25 cellular contexts compared by ENCODE assay signal in genomic region chr6:168105813-168106660, GRCh38. TPM values are rescaled to one million over a fixed set of nuclear protein-coding genes. Genes with fewer than 3 reads are reported as not detected.
DNase-seq lines count a peak whose midpoint lies in the region; ATAC-seq and TF ChIP-seq lines count a peak whose summit lies in the region.
"Had no signal": no experiment of that assay in that cellular context is flagged by ENCODE, and none has a peak within 500 bp of the region (broad histone marks: within the 10 kb centered on the region; RNA-seq: fewer than 3 reads in every experiment).

No MANE protein-coding gene starts in this region.

- no peak for TF ChIP-seq CTCF in HEK293 (tag by site-specific recombination; IDR thresholded peaks at IDR 0.05)

- peaks cover 7% of the 10 kb centered on the region for H3K27me3 ChIP-seq in trophoblast cell (ENCODE audit: insufficient read depth, low read length)
- H3K27me3 ChIP-seq: BE2C, MG63 had no signal

- H2AFZ ChIP-seq in trophoblast cell (ENCODE audit: insufficient read depth, low read length, poor library complexity): no peak overlapping the region

- no peak overlapping the region for H4K8ac ChIP-seq in trophoblast cell (ENCODE audit: low read depth, low read length)

- H3K36me3 ChIP-seq in HEK293 (ENCODE audit: control insufficient read depth in 2 of 2, insufficient read depth in 1 of 2, low read length in 2 of 2) (no peaks in the 10 kb centered on the region), trophoblast cell (ENCODE audit: control insufficient read depth in 1 of 2, insufficient read depth in 2 of 2, low read length in 2 of 2) (no peaks in the 10 kb centered on the region)
- H3K36me3 ChIP-seq: BE2C, heart right ventricle, MG63, stomach, WERI-Rb-1 had no signal

- CTCF ChIA-PET in HEK293 (lab: Yijun Ruan, JAX) (interaction anchor here (0.6 to 1.0 kb wide), 2 partner anchors 12 to 212 kb away, joined by 3 read pairs; no protein-coding TSS in a partner anchor), T-cell (lab: Charles Lee) (interaction anchor here in 1 of 2 donors (0.7 kb wide), 1 partner anchor 714 kb away, joined by 3 read pairs; no protein-coding TSS in a partner anchor)

- no peak overlapping the region for H3K4ac ChIP-seq in trophoblast cell (ENCODE audit: low read depth, low read length)

- no peaks in the 10 kb centered on the region for H3K36me3 Mint-ChIP-seq in T-cell

- ATAC-seq in stimulated activated naive CD8-positive, alpha-beta T cell treated with anti-CD3 and anti-CD28 coated beads, Interleukin-15, Interleukin-2, amounts not matched to agents 100 U/mL and 50 U/mL, for 24 hours: no peak
- no peak for ATAC-seq in T-cell (replicated peaks in 1 of 4)

- WGBS in trophoblast cell (ENCODE audit: extremely low coverage, insufficient coverage, insufficient read length): no CpG with 5 or more reads among the region's 12 CpGs

- H2BK12ac ChIP-seq in trophoblast cell (ENCODE audit: low read length): no peak overlapping the region

- H3K23ac ChIP-seq in trophoblast cell (ENCODE audit: low read length): no peak overlapping the region

- no peak overlapping the region for H2BK5ac ChIP-seq in trophoblast cell (ENCODE audit: low read depth, low read length, poor library complexity)

- no peaks in the 10 kb centered on the region for H3K79me2 ChIP-seq in trophoblast cell (ENCODE audit: control insufficient read depth, insufficient read depth, low read length, poor library complexity)

- H3K14ac ChIP-seq in trophoblast cell (ENCODE audit: low read length): no peak overlapping the region

- POLR2A ChIA-PET in HEK293 (lab: Yijun Ruan, JAX) (no interaction called here), T-cell (lab: Charles Lee) (no interaction called here)

- H3K9ac ChIP-seq in trophoblast cell (ENCODE audit: low read length): no peak overlapping the region

- no peak overlapping the region for H3K27ac ChIP-seq in HEK293 (ENCODE audit: extremely low read depth, low read depth, low read length)
- H3K27ac ChIP-seq in trophoblast cell (ENCODE audit: low read depth, low read length): no peak overlapping the region
- H3K27ac ChIP-seq: heart right ventricle, stomach, WERI-Rb-1 had no signal

- H4K12ac ChIP-seq in trophoblast cell (ENCODE audit: low read depth, low read length): no peak overlapping the region

- H3K4me3 ChIP-seq in HEK293 (ENCODE audit: low read depth, low read length) (no peak overlapping the region), trophoblast cell (ENCODE audit: low read depth, low read length) (no peak overlapping the region)
- H3K4me3 ChIP-seq: heart right ventricle, MG63, stomach had no signal

- no peak overlapping the region for H2BK120ac ChIP-seq in trophoblast cell (ENCODE audit: insufficient read depth, low read length, poor library complexity)

- DNase-seq in NCI-H510A (lab: John Stamatoyannopoulos, UW): peak; percentile 36
- DNase-seq in erythroblast (lab: John Stamatoyannopoulos, UW): peak; percentile 75 to 92
- peak; percentile 93 to 95 for DNase-seq in trophoblast cell
- no peak for DNase-seq in stimulated activated naive CD8-positive, alpha-beta T cell treated with anti-CD3 and anti-CD28 coated beads, Interleukin-15, Interleukin-2, amounts not matched to agents 100 U/mL and 50 U/mL, for 24 hours
- no peak for DNase-seq in superior temporal gyrus (ENCODE audit: extremely low spot score)
- no peak for DNase-seq in islet precursor cell
- DNase-seq in T-cell: no peak
- DNase-seq: activated CD4-positive, alpha-beta T cell treated with anti-CD3 and anti-CD28 coated beads, Interleukin-2, amount 50 U/mL, for 48 hours; activated naive CD4-positive, alpha-beta T cell; activated T-cell treated with anti-CD3 and anti-CD28 coated beads for 4 hours; amygdala; BE2C; effector memory CD4-positive, alpha-beta T cell; heart right ventricle; mammary epithelial cell; MG63; NCI-H146; NCI-H446 treated with DMSO at 0.1 percent for 48 hours; Right ventricle myocardium superior; stimulated activated CD4-positive, alpha-beta T cell treated with anti-CD3 and anti-CD28 coated beads, Interleukin-2, amount 100 ng/mL, for 48 hours; stomach; WERI-Rb-1 had no signal

- no peaks in the 10 kb centered on the region for H3K4me1 ChIP-seq in HEK293 (ENCODE audit: control insufficient read depth, insufficient read depth, low read length)
- H3K4me1 ChIP-seq in trophoblast cell (ENCODE audit: control insufficient read depth in 1 of 2, insufficient read depth in 2 of 2, low read length in 2 of 2): no peaks in the 10 kb centered on the region
- H3K4me1 ChIP-seq: BE2C had no signal

- H3K4me2 ChIP-seq in trophoblast cell (ENCODE audit: low read length): no peak overlapping the region

- H3K27ac Mint-ChIP-seq in T-cell: no peak overlapping the region
- H3K27ac Mint-ChIP-seq: T-helper 1 cell treated with Interleukin-12 subunit alpha and Interleukin-12 subunit beta and Interleukin-4 antibody, amounts not matched to agents 30 μg/mL and 1 μg/mL, for 36 hours had no signal

- TF ChIP-seq POLR2A in erythroblast (IDR thresholded peaks at IDR 0.05; ENCODE audit: low read length): no peak

- H3K4me1 Mint-ChIP-seq in T-cell: no peaks in the 10 kb centered on the region

- no peak overlapping the region for H3K4me3 Mint-ChIP-seq in T-cell
- H3K4me3 Mint-ChIP-seq: T-helper 1 cell treated with Interleukin-12 subunit alpha and Interleukin-12 subunit beta and Interleukin-4 antibody, amounts not matched to agents 30 μg/mL and 1 μg/mL, for 36 hours had no signal

- H3K9me3 Mint-ChIP-seq in T-cell: no peaks in the 10 kb centered on the region
- H3K9me3 Mint-ChIP-seq: T-helper 1 cell treated with Interleukin-12 subunit alpha and Interleukin-12 subunit beta and Interleukin-4 antibody, amounts not matched to agents 30 μg/mL and 1 μg/mL, for 36 hours had no signal

- no peak overlapping the region for H2AK5ac ChIP-seq in trophoblast cell (ENCODE audit: low read length)

- H3K9me3 ChIP-seq in HEK293 (ENCODE audit: control insufficient read depth, insufficient read depth, low read depth, low read length) (no peaks in the 10 kb centered on the region), trophoblast cell (ENCODE audit: insufficient read depth, low read depth, low read length) (peaks cover 2% of the 10 kb centered on the region)
- H3K9me3 ChIP-seq: BE2C, heart right ventricle, MG63, stomach had no signal

- H4K91ac ChIP-seq in trophoblast cell (ENCODE audit: low read depth, low read length): no peak overlapping the region

- peaks cover 27 to 32% of the 10 kb centered on the region in 2 donors for H3K27me3 Mint-ChIP-seq in T-cell

- no peak overlapping the region for H3K18ac ChIP-seq in trophoblast cell (ENCODE audit: low read length)

- no peaks in the 10 kb centered on the region for H3K79me1 ChIP-seq in trophoblast cell (ENCODE audit: low read length)

TF ChIP-seq in HEK293, 187 proteins besides CTCF, POLR2A, EP300 and RAD21 (continues in another document):
- TF ChIP-seq PRDM2 (tag by site-specific recombination; IDR thresholded peaks at IDR 0.05; ENCODE audit: borderline replicate concordance): no peak
- TF ChIP-seq ZNF830 (tag by site-specific recombination; IDR thresholded peaks at IDR 0.05; ENCODE audit: low read depth): no peak
- TF ChIP-seq ZNF175 (tag by site-specific recombination; IDR thresholded peaks at IDR 0.05): no peak
- 0 out of 2 replicates have a peak, but pooled peaks have one; percentile 18 for TF ChIP-seq YY2 (tag by site-specific recombination; IDR thresholded peaks at IDR 0.05)

RNA-seq across cellular contexts. Expression of gene FRMD1, which starts 27.0 kb away (rescaled TPM):
- not detected in 2 replicates for polyA plus RNA-seq in trophoblast cell (2013)
- total RNA-seq in T-cell: not detected
- total RNA-seq: cerebellum, mammary epithelial cell had no signal

Comparison
In these comparisons a context has a peak if more than half of its experiments do, and no peak if none do; other contexts are left out.
1. DNase-seq: peak in NCI-H510A (single experiment), erythroblast (2 of 2) and trophoblast cell (2 of 2); none in stimulated activated naive CD8-positive, alpha-beta T cell treated with anti-CD3 and anti-CD28 coated beads, Interleukin-15, Interleukin-2, amounts not matched to agents 100 U/mL and 50 U/mL, for 24 hours (single experiment), superior temporal gyrus (single experiment), islet precursor cell (single experiment) and T-cell (0 of 34).